ENCODE assay signal across 2 cellular contexts in the genomic region with DNA sequence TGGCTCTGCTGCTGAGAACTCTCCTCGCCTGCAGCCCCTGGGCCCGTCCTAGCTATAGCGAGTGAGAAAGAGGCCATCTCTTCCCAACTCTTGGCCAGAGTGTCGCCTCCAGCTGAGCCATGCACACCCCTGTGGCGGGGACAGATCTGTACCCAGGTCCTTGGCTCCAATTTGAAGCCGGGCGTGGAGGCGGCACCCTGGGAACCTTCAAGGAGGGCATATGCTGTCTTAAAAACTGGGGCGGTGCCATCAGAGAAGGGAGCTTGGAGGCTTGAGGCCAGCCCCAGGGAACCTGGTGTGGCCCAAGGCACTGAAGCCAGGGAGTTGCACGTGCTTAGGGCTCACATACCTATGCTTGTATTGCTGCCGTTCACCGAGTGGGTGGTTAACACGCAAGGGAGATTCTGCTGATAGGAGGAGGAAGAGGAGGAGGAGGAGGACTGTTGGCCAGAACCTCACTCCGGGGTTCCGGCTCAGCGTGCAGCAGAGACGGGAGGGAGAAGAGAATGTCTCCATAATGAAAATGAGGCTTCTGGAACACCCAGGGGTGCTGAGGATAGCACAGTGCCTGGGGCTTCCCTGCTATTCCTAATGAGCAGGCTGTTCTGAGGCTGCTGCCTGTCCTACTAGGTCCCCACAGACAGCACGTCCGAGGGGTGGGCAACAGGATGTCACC.
TF ChIP-seq lines count a peak whose summit lies in the region.

No MANE protein-coding gene starts in this region.

TF ChIP-seq in H1, 55 proteins besides CTCF, POLR2A, EP300 and RAD21:
- TF ChIP-seq RFX5 (IDR thresholded peaks at IDR 0.05; ENCODE audit: borderline replicate concordance, low read depth, low read length) (no peak), KDM5A (IDR thresholded peaks at IDR 0.05; ENCODE audit: low read length) (no peak), TCF12 (IDR thresholded peaks at IDR 0.05; ENCODE audit: low read depth, low read length) (no peak), SP1 (IDR thresholded peaks at IDR 0.05; ENCODE audit: low read depth, low read length) (no peak), KDM4A (IDR thresholded peaks at IDR 0.05; ENCODE audit: low read depth, low read length, severe bottlenecking) (no peak), TEAD4 (IDR thresholded peaks at IDR 0.05; ENCODE audit: low read depth, low read length) (no peak), KDM1A (IDR thresholded peaks at IDR 0.05; ENCODE audit: borderline replicate concordance, low read length) (no peak), GABPA (IDR thresholded peaks at IDR 0.05; ENCODE audit: borderline replicate concordance, insufficient read depth, low read length) (no peak), HDAC2 (IDR thresholded peaks at IDR 0.05; ENCODE audit: borderline replicate concordance in 1 of 2, low read depth in 2 of 2, low read length in 2 of 2) (no peak), RNF2 (IDR thresholded peaks at IDR 0.05; ENCODE audit: borderline replicate concordance, low read depth, low read length, missing control alignments, poor library complexity, severe bottlenecking) (no peak)
- TF ChIP-seq, protein P1, sequence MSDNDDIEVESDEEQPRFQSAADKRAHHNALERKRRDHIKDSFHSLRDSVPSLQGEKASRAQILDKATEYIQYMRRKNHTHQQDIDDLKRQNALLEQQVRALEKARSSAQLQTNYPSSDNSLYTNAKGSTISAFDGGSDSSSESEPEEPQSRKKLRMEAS (IDR thresholded peaks at IDR 0.05) = no peak

TF ChIP-seq in GM23338, 12 proteins besides CTCF, POLR2A, EP300 and RAD21:
- TF ChIP-seq EZH2phosphoT487 (IDR thresholded peaks at IDR 0.05; ENCODE audit: unreplicated experiment) (no peak), CREB1 (CRISPR knock-in tag; IDR thresholded peaks at IDR 0.05; ENCODE audit: low read depth) (no peak), JUNB (IDR thresholded peaks at IDR 0.05; ENCODE audit: unreplicated experiment) (no peak), ZNF114 (CRISPR knock-in tag; IDR thresholded peaks at IDR 0.05) (no peak), POLR2AphosphoS5 (IDR thresholded peaks at IDR 0.05; ENCODE audit: low read depth) (no peak), NANOG (IDR thresholded peaks at IDR 0.05; ENCODE audit: borderline replicate concordance) (no peak)
